23 cellular contexts compared by ENCODE assay signal in genomic region chr11:125609545-125609944, GRCh38.
"Had no signal": no experiment of that assay in that cellular context is flagged by ENCODE, and none has a peak within 500 bp of the region (broad histone marks: within the 10 kb centered on the region; RNA-seq: fewer than 3 reads in every experiment).

No MANE protein-coding gene starts in this region.

- H3K9me3 Mint-ChIP-seq: activated naive CD8-positive, alpha-beta T cell treated with anti-CD3 and anti-CD28 coated beads for 36 hours; WTC11 had no signal

- H3K27ac Mint-ChIP-seq: activated CD8-positive, alpha-beta T cell treated with anti-CD3 and anti-CD28 coated beads, Interleukin-2, amount 10 ng/mL, durations not matched to agents 7 days and 5 days; activated naive CD8-positive, alpha-beta T cell treated with anti-CD3 and anti-CD28 coated beads for 36 hours; WTC11 had no signal

- H3K27me3 ChIP-seq: adrenal gland had no signal

- ATAC-seq: activated CD8-positive, alpha-beta T cell treated with anti-CD3 and anti-CD28 coated beads, Interleukin-2, amount 10 ng/mL, durations not matched to agents 7 days and 5 days; PC-3; T-helper 17 cell; WTC11 had no signal

- H3K4me1 ChIP-seq: adrenal gland had no signal

- H3K4me1 Mint-ChIP-seq: WTC11 had no signal

- H3K4me3 Mint-ChIP-seq: activated CD8-positive, alpha-beta T cell treated with anti-CD3 and anti-CD28 coated beads, Interleukin-2, amount 10 ng/mL, durations not matched to agents 7 days and 5 days; activated naive CD8-positive, alpha-beta T cell treated with anti-CD3 and anti-CD28 coated beads for 36 hours; T-helper 17 cell; WTC11 had no signal

- H3K4me3 ChIP-seq: adrenal gland had no signal

- DNase-seq: activated CD4-positive, alpha-beta T cell treated with anti-CD3 and anti-CD28 coated beads for 48 hours; activated CD4-positive, alpha-beta T cell treated with anti-CD3 and anti-CD28 coated beads, Interleukin-2, amount 50 U/mL, for 4 hours; activated CD4-positive, CD25-positive, alpha-beta regulatory T cell treated with anti-CD3 and anti-CD28 coated beads, Interleukin-2, amount 50 U/mL, for 72 hours; activated CD8-positive, alpha-beta memory T cell treated with anti-CD3 and anti-CD28 coated beads, Interleukin-2, amount 50 U/mL, for 48 hours; activated CD8-positive, alpha-beta T cell treated with anti-CD3 and anti-CD28 coated beads, Interleukin-2, amount 10 ng/mL, durations not matched to agents 7 days and 5 days; activated effector memory CD4-positive, alpha-beta T cell treated with Interleukin-2 at 50 U/mL for 16 hours; activated naive CD4-positive, alpha-beta T cell; activated naive CD8-positive, alpha-beta T cell treated with anti-CD3 and anti-CD28 coated beads for 36 hours; activated T-cell treated with anti-CD3 and anti-CD28 coated beads, Interleukin-2, amount 50 U/mL, for 1 hour; adrenal gland; anterior cingulate cortex; Karpas-422; NCI-H1105 treated with DMSO at 0.1 percent for 48 hours; NCI-H1436 treated with DMSO at 0.1 percent for 48 hours; NCI-H187; NCI-H2081; NCI-H446; NCI-H524; PC-3; SHP77 treated with DMSO at 0.1 percent for 48 hours; T-helper 17 cell; T-helper 9 cell had no signal

- H3K27me3 Mint-ChIP-seq: activated naive CD8-positive, alpha-beta T cell treated with anti-CD3 and anti-CD28 coated beads for 36 hours; T-helper 17 cell had no signal

- H3K9me3 ChIP-seq: adrenal gland had no signal

- H3K27ac ChIP-seq: adrenal gland had no signal
